1 cellular context compared by ENCODE assay signal in the genomic region with DNA sequence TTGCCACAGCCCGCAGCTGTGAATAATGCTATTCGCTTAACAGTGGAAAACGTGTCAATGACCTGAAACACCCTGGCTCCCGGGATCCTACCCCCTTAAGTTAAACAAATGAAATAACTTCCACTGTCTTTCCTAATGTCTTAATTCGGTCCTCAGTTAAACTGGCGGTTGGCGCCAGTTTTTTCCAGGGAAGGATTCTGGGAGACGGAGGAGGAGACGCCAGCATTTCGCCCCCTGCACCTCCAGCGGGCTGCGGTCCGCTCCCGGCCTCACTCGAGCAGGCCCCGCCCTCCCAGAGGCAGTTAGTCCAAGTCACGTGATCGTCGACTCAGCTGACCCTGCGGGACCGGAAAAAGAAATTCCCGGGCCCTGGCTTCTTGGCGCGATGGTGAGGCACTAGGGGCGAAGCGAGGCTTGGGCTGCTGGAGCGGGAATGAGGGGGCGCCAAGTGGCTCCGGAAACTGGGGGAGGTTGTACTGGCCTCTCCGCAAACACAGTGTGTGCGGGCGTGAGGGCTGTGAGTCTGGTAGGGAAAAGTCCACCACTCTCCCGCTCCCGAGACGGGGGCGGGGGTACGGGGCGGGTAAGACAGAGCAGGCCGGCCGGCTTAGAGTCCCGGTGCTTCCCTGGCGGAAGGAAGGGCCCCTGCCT.
A peak's percentile ranks its signal among the peaks of the same experiment; 100 is the strongest.
TF ChIP-seq lines count a peak whose summit lies in the region.

A gene (plus strand): TSS at position 359 of the 651 bp plus-strand sequence. CDS start 27 bp downstream, at position 386.

TF ChIP-seq in H1, 55 proteins besides CTCF, POLR2A, EP300 and RAD21 (continued from another document):
- TF ChIP-seq, protein P1, sequence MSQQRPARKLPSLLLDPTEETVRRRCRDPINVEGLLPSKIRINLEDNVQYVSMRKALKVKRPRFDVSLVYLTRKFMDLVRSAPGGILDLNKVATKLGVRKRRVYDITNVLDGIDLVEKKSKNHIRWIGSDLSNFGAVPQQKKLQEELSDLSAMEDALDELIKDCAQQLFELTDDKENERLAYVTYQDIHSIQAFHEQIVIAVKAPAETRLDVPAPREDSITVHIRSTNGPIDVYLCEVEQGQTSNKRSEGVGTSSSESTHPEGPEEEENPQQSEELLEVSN (IDR thresholded peaks at IDR 0.05), result peak; percentile 92; the same call in 1 of the 2 replicates
- peak; percentile 99 for TF ChIP-seq SP4 (IDR thresholded peaks at IDR 0.05; ENCODE audit: low read length)
- TF ChIP-seq BCL11A (IDR thresholded peaks at IDR 0.05; ENCODE audit: low read depth in 2 of 2, low read length in 2 of 2), result no peak
- peak; percentile 71; the same call in 1 of the 2 replicates for TF ChIP-seq TEAD4 (IDR thresholded peaks at IDR 0.05; ENCODE audit: low read depth, low read length)
- TF ChIP-seq, protein P2, sequence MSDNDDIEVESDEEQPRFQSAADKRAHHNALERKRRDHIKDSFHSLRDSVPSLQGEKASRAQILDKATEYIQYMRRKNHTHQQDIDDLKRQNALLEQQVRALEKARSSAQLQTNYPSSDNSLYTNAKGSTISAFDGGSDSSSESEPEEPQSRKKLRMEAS (IDR thresholded peaks at IDR 0.05), result peak; percentile 77
- TF ChIP-seq ASH2L (IDR thresholded peaks at IDR 0.05; ENCODE audit: low read length), result no peak
- TF ChIP-seq HDAC2 (IDR thresholded peaks at IDR 0.05; ENCODE audit: borderline replicate concordance in 1 of 2, low read depth in 2 of 2, low read length in 2 of 2), result peak in 1 of 2 experiments; percentile 88; a peak in 1 of 4 replicates
- peak; percentile 85 for TF ChIP-seq TAF1 (IDR thresholded peaks at IDR 0.05; ENCODE audit: low read depth, low read length)
- no peak for TF ChIP-seq EGR1 (IDR thresholded peaks at IDR 0.05; ENCODE audit: borderline replicate concordance, low read depth, low read length)
- TF ChIP-seq, protein P3, sequence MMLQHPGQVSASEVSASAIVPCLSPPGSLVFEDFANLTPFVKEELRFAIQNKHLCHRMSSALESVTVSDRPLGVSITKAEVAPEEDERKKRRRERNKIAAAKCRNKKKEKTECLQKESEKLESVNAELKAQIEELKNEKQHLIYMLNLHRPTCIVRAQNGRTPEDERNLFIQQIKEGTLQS (IDR thresholded peaks at IDR 0.05; ENCODE audit: insufficient read depth, low read depth, low read length), result peak; percentile 97
- TF ChIP-seq, protein P4, sequence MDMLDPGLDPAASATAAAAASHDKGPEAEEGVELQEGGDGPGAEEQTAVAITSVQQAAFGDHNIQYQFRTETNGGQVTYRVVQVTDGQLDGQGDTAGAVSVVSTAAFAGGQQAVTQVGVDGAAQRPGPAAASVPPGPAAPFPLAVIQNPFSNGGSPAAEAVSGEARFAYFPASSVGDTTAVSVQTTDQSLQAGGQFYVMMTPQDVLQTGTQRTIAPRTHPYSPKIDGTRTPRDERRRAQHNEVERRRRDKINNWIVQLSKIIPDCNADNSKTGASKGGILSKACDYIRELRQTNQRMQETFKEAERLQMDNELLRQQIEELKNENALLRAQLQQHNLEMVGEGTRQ (IDR thresholded peaks at IDR 0.05; ENCODE audit: low read length), result peak; percentile 99
- 0 out of 2 replicates have a peak, but pooled peaks have one; percentile 21 for TF ChIP-seq SP1 (IDR thresholded peaks at IDR 0.05; ENCODE audit: low read depth, low read length)
- TF ChIP-seq RBBP5 (IDR thresholded peaks at IDR 0.05; ENCODE audit: borderline replicate concordance, low read depth, low read length), result 0 out of 2 replicates have a peak, but pooled peaks have one; percentile 55
- TF ChIP-seq HDAC6 (IDR thresholded peaks at IDR 0.05; ENCODE audit: low read depth, low read length), result no peak
